14 cellular contexts compared by ENCODE assay signal in genomic region chr11:74033046-74033445, GRCh38.
"Had no signal": no experiment of that assay in that cellular context is flagged by ENCODE, and none has a peak within 500 bp of the region (broad histone marks: within the 10 kb centered on the region; RNA-seq: fewer than 3 reads in every experiment).

No MANE protein-coding gene starts in this region.

- ATAC-seq: activated T-cell treated with anti-CD3 and anti-CD28 coated beads, Interleukin-2, amount 50 U/mL, for 72 hours; body of pancreas; pancreas had no signal

- H3K27me3 ChIP-seq: body of pancreas, pancreas, tibial nerve, vagina had no signal

- H3K4me3 ChIP-seq: body of pancreas, pancreas, tibial nerve, vagina had no signal

- H3K27ac Mint-ChIP-seq: activated T-cell treated with anti-CD3 and anti-CD28 coated beads, Interleukin-2, amount 50 U/mL, for 72 hours had no signal

- H3K4me3 Mint-ChIP-seq: activated T-cell treated with anti-CD3 and anti-CD28 coated beads, Interleukin-2, amount 50 U/mL, for 72 hours had no signal

- H3K27ac ChIP-seq: body of pancreas, pancreas, tibial nerve, vagina had no signal

- H3K4me1 ChIP-seq: pancreas, tibial nerve, vagina had no signal

- H3K9me3 ChIP-seq: body of pancreas, pancreas, tibial nerve, vagina had no signal

- H3K9me3 Mint-ChIP-seq: activated T-cell treated with anti-CD3 and anti-CD28 coated beads, Interleukin-2, amount 50 U/mL, for 72 hours had no signal

- DNase-seq: activated CD4-positive, alpha-beta T cell treated with anti-CD3 and anti-CD28 coated beads, Interleukin-2, amount 50 U/mL, for 1 hour; activated CD4-positive, CD25-positive, alpha-beta regulatory T cell; activated naive CD4-positive, alpha-beta T cell treated with Interleukin-2 at 50 U/mL for 16 hours; activated T-cell treated with anti-CD3 and anti-CD28 coated beads, Interleukin-2, amount 50 U/mL, for 72 hours; amniotic stem cell; body of pancreas; central memory CD4-positive, alpha-beta T cell; hippocampal formation; kidney glomerular epithelial cell; pancreas; stimulated activated CD4-positive, alpha-beta T cell treated with anti-CD3 and anti-CD28 coated beads, Interleukin-4, amount 100 ng/mL, for 4 hours; T-helper 2 cell had no signal
